ENCODE assay signal across 4 cellular contexts in genomic region chr9:108742-109495, GRCh38. TPM values are rescaled to one million over a fixed set of nuclear protein-coding genes. Genes with fewer than 3 reads are reported as not detected.
"Had no signal": no experiment of that assay in that cellular context is flagged by ENCODE, and none has a peak within 500 bp of the region (broad histone marks: within the 10 kb centered on the region; RNA-seq: fewer than 3 reads in every experiment).

No MANE protein-coding gene starts in this region.

RNA-seq across cellular contexts. Expression of gene FOXD4, which starts 9.3 kb away (rescaled TPM):
- total RNA-seq: PC-9, Right ventricle myocardium superior had no signal
- polyA plus RNA-seq: aorta, cardiac muscle cell had no signal
